In genomic region chr20:56624786-56625681, GRCh38 we compare ENCODE assay signal across 24 cellular contexts. TPM values are rescaled to one million over a fixed set of nuclear protein-coding genes. Genes with fewer than 3 reads are reported as not detected.
DNase-seq lines count a peak whose midpoint lies in the region; ATAC-seq and TF ChIP-seq lines count a peak whose summit lies in the region.
"Had no signal": no experiment of that assay in that cellular context is flagged by ENCODE, and none has a peak within 500 bp of the region (broad histone marks: within the 10 kb centered on the region; RNA-seq: fewer than 3 reads in every experiment).

No MANE protein-coding gene starts in this region.

- peaks cover 14% of the 10 kb centered on the region for H3K4me1 Mint-ChIP-seq in activated CD4-positive, alpha-beta T cell treated with anti-CD3 and anti-CD28 coated beads for 36 hours
- H3K4me1 Mint-ChIP-seq: central memory CD8-positive, alpha-beta T cell had no signal

- H3K4me1 ChIP-seq in iPS-18a (ENCODE audit: control insufficient read depth, low read depth, low read length) (peaks cover 22% of the 10 kb centered on the region), osteoblast (ENCODE audit: insufficient read depth, low read length) (no peaks in the 10 kb centered on the region)
- H3K4me1 ChIP-seq: BE2C had no signal

- H3K79me2 ChIP-seq in osteoblast (ENCODE audit: insufficient read depth, low read length): no peaks in the 10 kb centered on the region

- CTCF ChIA-PET in activated CD4-positive, alpha-beta T cell treated with anti-CD3 and anti-CD28 coated beads for 36 hours (lab: Charles Lee): no interaction called here

- H4K20me1 ChIP-seq in osteoblast (ENCODE audit: insufficient read depth, low read length): no peaks in the 10 kb centered on the region

- H3K27me3 Mint-ChIP-seq in activated CD4-positive, alpha-beta T cell treated with anti-CD3 and anti-CD28 coated beads for 36 hours: peaks cover 44% of the 10 kb centered on the region

- no peak overlapping the region for H3K27ac ChIP-seq in iPS-18a (ENCODE audit: low read length)
- no peak overlapping the region for H3K27ac ChIP-seq in osteoblast (ENCODE audit: low read depth, low read length)
- H3K27ac ChIP-seq: esophagus muscularis mucosa, gastroesophageal sphincter, lower lobe of right lung, RWPE1 had no signal

- no peaks in the 10 kb centered on the region for H3K36me3 Mint-ChIP-seq in activated CD4-positive, alpha-beta T cell treated with anti-CD3 and anti-CD28 coated beads for 36 hours (ENCODE audit: low read depth)

- DNase-seq in activated CD4-positive, alpha-beta T cell treated with anti-CD3 and anti-CD28 coated beads for 36 hours: peak; percentile 10
- DNase-seq in activated CD4-positive, alpha-beta T cell treated with anti-CD3 and anti-CD28 coated beads for 4 hours: no peak
- DNase-seq in NCI-H526 treated with DMSO at 0.1 percent for 48 hours (lab: John Stamatoyannopoulos, UW) (peak; percentile 22), osteoblast (ENCODE audit: insufficient read length, low spot score, missing footprints) (peak; percentile 81), occipital lobe (lab: John Stamatoyannopoulos, UW) (no peak), NCI-H2029 treated with DMSO at 0.1 percent for 48 hours (lab: John Stamatoyannopoulos, UW) (no peak)
- DNase-seq in stimulated activated CD4-positive, alpha-beta T cell treated with anti-CD3 and anti-CD28 coated beads, Interleukin-1b, Interleukin-23, amount 100 ng/mL, for 48 hours: no peak
- DNase-seq: activated naive CD4-positive, alpha-beta T cell; aorta; BE2C; Caco-2; EL; KBM-7; lower lobe of right lung; MV-4-11; NCI-H1694 treated with DMSO at 0.1 percent for 48 hours; NCI-H2227 treated with DMSO at 0.1 percent for 48 hours; stimulated activated CD4-positive, alpha-beta T cell treated with anti-CD3 and anti-CD28 coated beads, Interleukin-4, amount 100 ng/mL, for 4 hours had no signal

- H3K4me2 ChIP-seq in osteoblast (ENCODE audit: insufficient read depth, low read length): no peak overlapping the region

- H3K27me3 ChIP-seq in iPS-18a (ENCODE audit: control insufficient read depth, insufficient read depth, low read length) (peaks cover 60% of the 10 kb centered on the region), osteoblast (ENCODE audit: insufficient read depth, low read length) (peaks cover 61% of the 10 kb centered on the region)

- no peaks in the 10 kb centered on the region for H3K36me3 ChIP-seq in iPS-18a (ENCODE audit: control insufficient read depth, low read depth, low read length)
- H3K36me3 ChIP-seq in osteoblast (ENCODE audit: insufficient read depth, low read length): no peaks in the 10 kb centered on the region
- H3K36me3 ChIP-seq: BE2C, esophagus muscularis mucosa, gastroesophageal sphincter, lower lobe of right lung had no signal

- H3K9me3 Mint-ChIP-seq in activated CD4-positive, alpha-beta T cell treated with anti-CD3 and anti-CD28 coated beads for 36 hours (ENCODE audit: low read depth): no peaks in the 10 kb centered on the region
- H3K9me3 Mint-ChIP-seq: central memory CD8-positive, alpha-beta T cell had no signal

- POLR2A ChIA-PET in activated CD4-positive, alpha-beta T cell treated with anti-CD3 and anti-CD28 coated beads for 36 hours (lab: Charles Lee): no interaction called here

- TF ChIP-seq CTCF in osteoblast (IDR thresholded peaks at IDR 0.05; ENCODE audit: extremely low read depth, low read depth, low read length): no peak

- ATAC-seq in activated CD4-positive, alpha-beta T cell treated with anti-CD3 and anti-CD28 coated beads for 36 hours: no peak
- ATAC-seq: gastroesophageal sphincter, lower lobe of right lung had no signal

- no peak overlapping the region for H3K27ac Mint-ChIP-seq in activated CD4-positive, alpha-beta T cell treated with anti-CD3 and anti-CD28 coated beads for 36 hours

- H3K9ac ChIP-seq in iPS-18a (ENCODE audit: low read length): no peak overlapping the region

- H3K4me3 Mint-ChIP-seq in activated CD4-positive, alpha-beta T cell treated with anti-CD3 and anti-CD28 coated beads for 36 hours: no peak overlapping the region
- H3K4me3 Mint-ChIP-seq: central memory CD8-positive, alpha-beta T cell had no signal

- intact Hi-C loops in activated CD4-positive, alpha-beta T cell treated with anti-CD3 and anti-CD28 coated beads for 36 hours (cut with DNase I, micrococcal nuclease): loop anchor here in 1 of 2 experiments (5.0 to 10.0 kb wide), 2 partner anchors 302 to 640 kb away; partner anchors contain the start of gene BMP7

- H3K9me3 ChIP-seq in iPS-18a (ENCODE audit: control insufficient read depth, low read depth, low read length) (no peaks in the 10 kb centered on the region), osteoblast (ENCODE audit: low read depth, low read length) (no peaks in the 10 kb centered on the region)
- H3K9me3 ChIP-seq: BE2C, Caco-2, esophagus muscularis mucosa, gastroesophageal sphincter, lower lobe of right lung had no signal

- H3K4me3 ChIP-seq in iPS-18a (ENCODE audit: low read length): peak overlapping the region; percentile 68
- no peak overlapping the region for H3K4me3 ChIP-seq in osteoblast (ENCODE audit: insufficient read depth, low read length)
- H3K4me3 ChIP-seq: esophagus muscularis mucosa, gastroesophageal sphincter, lower lobe of right lung had no signal

- no peak overlapping the region for H2AFZ ChIP-seq in osteoblast (ENCODE audit: low read length)

RNA-seq across cellular contexts. Expression of gene TFAP2C, which starts 4.1 kb away (rescaled TPM):
- not detected for total RNA-seq in activated CD4-positive, alpha-beta T cell treated with anti-CD3 and anti-CD28 coated beads for 36 hours
- total RNA-seq in osteoblast (under 0.01 TPM in 1 of 2 replicates, not detected in the other), occipital lobe (5.9 TPM)
- total RNA-seq: myocyte had no signal

Comparison
In these comparisons a context has a peak if more than half of its experiments do, and no peak if none do; other contexts are left out.
1. DNase-seq: peak in activated CD4-positive, alpha-beta T cell treated with anti-CD3 and anti-CD28 coated beads for 36 hours (single experiment), NCI-H526 treated with DMSO at 0.1 percent for 48 hours (single experiment) and osteoblast (single experiment); none in activated CD4-positive, alpha-beta T cell treated with anti-CD3 and anti-CD28 coated beads for 4 hours (0 of 2), stimulated activated CD4-positive, alpha-beta T cell treated with anti-CD3 and anti-CD28 coated beads, Interleukin-1b, Interleukin-23, amount 100 ng/mL, for 48 hours (single experiment), occipital lobe (single experiment) and NCI-H2029 treated with DMSO at 0.1 percent for 48 hours (single experiment).